In the genomic region with DNA sequence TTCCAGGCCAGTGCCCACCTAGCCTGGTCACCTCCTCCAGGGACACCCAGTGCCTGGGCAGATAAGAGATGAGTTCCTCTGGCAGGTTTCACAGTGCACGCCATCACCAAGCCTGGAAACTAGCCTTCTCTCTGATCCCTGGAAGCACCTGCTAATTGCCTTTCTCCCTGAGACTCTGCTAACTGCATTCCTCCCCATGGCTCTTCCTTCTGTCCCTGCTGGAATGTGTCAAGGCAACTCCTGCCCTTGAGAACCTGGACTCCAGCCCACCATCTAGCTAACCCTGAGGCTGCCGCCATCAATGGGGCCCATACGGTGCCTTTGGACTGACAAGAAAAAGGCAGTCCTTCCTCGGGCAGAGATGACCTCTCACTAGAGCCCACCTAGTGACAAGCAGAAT, we compare ENCODE assay signal across 13 cellular contexts. TPM values are rescaled to one million over a fixed set of nuclear protein-coding genes. Genes with fewer than 3 reads are reported as not detected.
"Had no signal": no experiment of that assay in that cellular context is flagged by ENCODE, and none has a peak within 500 bp of the region (broad histone marks: within the 10 kb centered on the region; RNA-seq: fewer than 3 reads in every experiment).

No MANE protein-coding gene starts in this region.

- H3K9me3 Mint-ChIP-seq: activated B cell treated with CpG ODN at 0.5 μM for 24 hours; effector memory CD8-positive, alpha-beta T cell; nephron; type B pancreatic cell had no signal

- H3K4me1 Mint-ChIP-seq: activated B cell treated with CpG ODN at 0.5 μM for 24 hours, nephron had no signal

- H3K27ac Mint-ChIP-seq: activated B cell treated with CpG ODN at 0.5 μM for 24 hours, nephron, type B pancreatic cell had no signal

- H3K36me3 Mint-ChIP-seq: type B pancreatic cell had no signal

- DNase-seq: activated B cell treated with CpG ODN at 0.5 μM for 24 hours; activated gamma-delta T cell; activated T-cell treated with anti-CD3 and anti-CD28 coated beads, Interleukin-2, amount 50 U/mL, for 1 hour; cortex of kidney; effector memory CD8-positive, alpha-beta T cell; hippocampal formation; kidney glomerular epithelial cell; stimulated activated CD4-positive, alpha-beta T cell treated with anti-CD3 and anti-CD28 coated beads, Interleukin-12 subunit alpha, Interleukin-12 subunit beta, amount 100 ng/mL, for 4 hours; stimulated activated naive CD4-positive, alpha-beta T cell treated with Interleukin-2 at 50 U/mL for 16 hours had no signal

- ATAC-seq: effector memory CD8-positive, alpha-beta T cell had no signal

- H3K4me3 ChIP-seq: mucosa of descending colon had no signal

- H3K27me3 Mint-ChIP-seq: activated B cell treated with CpG ODN at 0.5 μM for 24 hours; effector memory CD8-positive, alpha-beta T cell; type B pancreatic cell had no signal

- H3K4me3 Mint-ChIP-seq: activated B cell treated with CpG ODN at 0.5 μM for 24 hours; effector memory CD8-positive, alpha-beta T cell; nephron; type B pancreatic cell had no signal

- H3K9me3 ChIP-seq: mucosa of descending colon had no signal

RNA-seq across cellular contexts. Expression of a gene that starts 18.5 kb away (rescaled TPM):
- total RNA-seq: epithelial cell of proximal tubule had no signal
